In genomic region chr7:42883950-42884349, GRCh38 we compare ENCODE assay signal across 11 cellular contexts. TPM values are rescaled to one million over a fixed set of nuclear protein-coding genes. Genes with fewer than 3 reads are reported as not detected.
DNase-seq lines count a peak whose midpoint lies in the region; ATAC-seq and TF ChIP-seq lines count a peak whose summit lies in the region.
"Had no signal": no experiment of that assay in that cellular context is flagged by ENCODE, and none has a peak within 500 bp of the region (broad histone marks: within the 10 kb centered on the region; RNA-seq: fewer than 3 reads in every experiment).

No MANE protein-coding gene starts in this region.

- intact Hi-C loops in PC-3 (cut with micrococcal nuclease), result no loop called here
- intact Hi-C loops in tibial artery (cut with DNase I; ENCODE audit: low total_unique reads), result no loop called here

- no TSS peak for BruUV-seq in PC-3 (replicated peaks; lab: Mats Ljungman, UMichigan)

- ATAC-seq in PC-3 (peak; percentile 61), SK-N-SH treated with all-trans-retinoic acid at 6 μM for 48 hours (no peak)

- H3K4me2 ChIP-seq in DOHH2 (ENCODE audit: low read length) (peak overlapping the region; percentile 67), PC-3 (ENCODE audit: low read length) (peak overlapping the region; percentile 78)

- H3K27me3 ChIP-seq in DOHH2 (ENCODE audit: control insufficient read depth, low read length) (no peaks in the 10 kb centered on the region), PC-3 (ENCODE audit: low read length) (no peaks in the 10 kb centered on the region), tibial artery (no peaks in the 10 kb centered on the region)
- H3K27me3 ChIP-seq: ascending aorta, neutrophil had no signal

- H3K27ac ChIP-seq in DOHH2 (ENCODE audit: low read depth, low read length), result 0 out of 2 replicates have a peak overlapping the region, but pooled peaks have one; percentile 15
- peak overlapping the region; percentile 59 for H3K27ac ChIP-seq in PC-3 (ENCODE audit: low read length)
- H3K27ac ChIP-seq in tibial artery, result no peak overlapping the region
- H3K27ac ChIP-seq: ascending aorta, neutrophil had no signal

- TF ChIP-seq CTCF in DOHH2 (IDR thresholded peaks at IDR 0.05; ENCODE audit: low read depth, low read length, poor library complexity, severe bottlenecking) (no peak), PC-3 (conservative IDR thresholded peaks at IDR 0.05; ENCODE audit: low read depth, low read length) (no peak), tibial artery (IDR thresholded peaks at IDR 0.05) (no peak)

- CTCF ChIA-PET in PC-3 (lab: Charles Lee), result no interaction called here

- H3K4me3 ChIP-seq in DOHH2 (ENCODE audit: low read length) (peak overlapping the region; percentile 47), PC-3 (ENCODE audit: low read length) (no peak overlapping the region; the same call in 1 of the 2 replicates), tibial artery (no peak overlapping the region)
- H3K4me3 ChIP-seq: ascending aorta had no signal

- H4K20me1 ChIP-seq in DOHH2 (ENCODE audit: control insufficient read depth, insufficient read depth, low read depth, low read length) (no peaks in the 10 kb centered on the region), PC-3 (ENCODE audit: low read length) (no peaks in the 10 kb centered on the region)

- H3K79me2 ChIP-seq in DOHH2 (ENCODE audit: control insufficient read depth, low read length) (no peaks in the 10 kb centered on the region), PC-3 (ENCODE audit: low read length) (no peaks in the 10 kb centered on the region)

- peak overlapping the region; percentile 21; the same call in 1 of the 2 replicates for H3K9ac ChIP-seq in PC-3 (ENCODE audit: low read length)

- H3K9me3 ChIP-seq in DOHH2 (ENCODE audit: control insufficient read depth, insufficient read depth, low read length), result no peaks in the 10 kb centered on the region
- H3K9me3 ChIP-seq in PC-3 (ENCODE audit: low read length), result no peaks in the 10 kb centered on the region
- no peaks in the 10 kb centered on the region for H3K9me3 ChIP-seq in tibial artery
- H3K9me3 ChIP-seq: ascending aorta, neutrophil had no signal

- H3K4me1 ChIP-seq in DOHH2 (ENCODE audit: control insufficient read depth, low read length) (peaks cover 58% of the 10 kb centered on the region), PC-3 (ENCODE audit: insufficient read depth, low read length) (peaks cover 36% of the 10 kb centered on the region), tibial artery (peaks cover 0 to 14% (median 3%) of the 10 kb centered on the region in 4 donors)

- no peaks in the 10 kb centered on the region for H3K36me3 ChIP-seq in DOHH2 (ENCODE audit: control insufficient read depth, low read length)
- no peaks in the 10 kb centered on the region for H3K36me3 ChIP-seq in PC-3 (ENCODE audit: low read depth, low read length)
- no peaks in the 10 kb centered on the region for H3K36me3 ChIP-seq in tibial artery
- H3K36me3 ChIP-seq: neutrophil had no signal

- H3K9me2 ChIP-seq in DOHH2 (replicated peaks; ENCODE audit: control insufficient read depth, low read length), result no peaks in the 10 kb centered on the region
- H3K9me2 ChIP-seq in PC-3 (replicated peaks; ENCODE audit: low read length), result no peaks in the 10 kb centered on the region

- POLR2A ChIA-PET in PC-3 (lab: Charles Lee; ENCODE audit: unreplicated experiment), result no interaction called here

- peak; percentile 6 for DNase-seq in HCEC 1CT
- DNase-seq in PC-3, result peak; percentile 90
- peak; percentile 38 for DNase-seq in kidney glomerular epithelial cell (lab: John Stamatoyannopoulos, UW)
- DNase-seq in tibial artery, result no peak
- no peak for DNase-seq in Kasumi-1 (lab: John Stamatoyannopoulos, UW)
- DNase-seq in GOT3 (lab: John Stamatoyannopoulos, UW), result no peak
- DNase-seq: activated CD4-positive, alpha-beta T cell treated with anti-CD3 and anti-CD28 coated beads, Interleukin-2, amount 10 ng/mL, durations not matched to agents 24 days and 14 days had no signal

- H3F3A ChIP-seq in DOHH2 (ENCODE audit: control insufficient read depth, insufficient read depth) (peaks cover 13% of the 10 kb centered on the region), PC-3 (ENCODE audit: low read length, unreplicated experiment) (peaks cover 4% of the 10 kb centered on the region)

- peak overlapping the region; percentile 55; the same call in 1 of the 2 replicates for H2AFZ ChIP-seq in PC-3 (ENCODE audit: low read length)

TF ChIP-seq in SK-N-SH treated with all-trans-retinoic acid at 6 μM for 48 hours, 23 proteins besides CTCF, POLR2A, EP300 and RAD21:
- no peak for TF ChIP-seq ARNTL (CRISPR knock-in tag; IDR thresholded peaks at IDR 0.05; ENCODE audit: borderline replicate concordance, low read depth)
- no peak for TF ChIP-seq ZFP30 (CRISPR knock-in tag; IDR thresholded peaks at IDR 0.05)
TF ChIP-seq in SK-N-SH treated with all-trans-retinoic acid at 6 μM for 48 hours: peak in this region for 0.

RNA-seq across cellular contexts. Expression of gene C7orf25, which starts 27.9 kb away (rescaled TPM):
- total RNA-seq in PC-3 (2014; rRNA removed), result 2.5 and 3.2 TPM in 2 replicates

RNA-seq across cellular contexts. Expression of gene PSMA2, which starts 48.0 kb away (rescaled TPM):
- 69.7 and 85.6 TPM in 2 replicates for total RNA-seq in PC-3 (2014; rRNA removed)

RNA-seq across cellular contexts. Expression of gene MRPL32, which starts 48.2 kb away (rescaled TPM):
- total RNA-seq in PC-3 (2014; rRNA removed), result 75.4 and 104 TPM in 2 replicates

Comparison
In these comparisons a context has a peak if more than half of its experiments do, and no peak if none do; other contexts are left out.
1. H3K27ac ChIP-seq: peak in DOHH2 (single experiment) and PC-3 (single experiment); none in tibial artery (0 of 2).
2. DNase-seq: peak in HCEC 1CT (single experiment), PC-3 (single experiment) and kidney glomerular epithelial cell (single experiment); none in tibial artery (0 of 2), Kasumi-1 (0 of 2) and GOT3 (single experiment).